8 cellular contexts compared by ENCODE assay signal in genomic region chr7:101126651-101127459, GRCh38. TPM values are rescaled to one million over a fixed set of nuclear protein-coding genes. Genes with fewer than 3 reads are reported as not detected.
DNase-seq lines count a peak whose midpoint lies in the region; ATAC-seq and TF ChIP-seq lines count a peak whose summit lies in the region.

Gene SERPINE1, plus strand, starts transcription at chr7:101127104. Its CDS starts 1,290 bp downstream, at chr7:101128394.

- H3K9ac ChIP-seq in HUES64 (ENCODE audit: low read depth, low read length), result peak within 1 kb of the TSS; percentile 4; the same call in 1 of the 2 replicates

- H3K27ac ChIP-seq in HUES64 (ENCODE audit: low read depth, low read length) (peak within 1 kb of the TSS; percentile 41; the same call in 1 of the 2 replicates), coronary artery (peak within 1 kb of the TSS; percentile 82 to 92)

- no peaks in the 10 kb centered on the region for H3K9me3 ChIP-seq in HUES64 (ENCODE audit: insufficient read depth, low read depth, low read length)

- peaks cover 27% of the 10 kb centered on the region for H3K4me1 ChIP-seq in HUES64 (ENCODE audit: insufficient read depth, low read length)

- peaks cover 0 to under 1% (median 0%) of the 10 kb centered on the region in 7 donors for H3K9me3 Mint-ChIP-seq in CD14-positive monocyte

- DNase-seq in CD14-positive monocyte (ENCODE audit: low spot score) (peak; percentile 80), coronary artery (ENCODE audit: low spot score) (peak; percentile 96), left lobe of liver (ENCODE audit: low spot score) (peak; percentile 96)
- DNase-seq in stimulated activated CD8-positive, alpha-beta memory T cell treated with anti-CD3 and anti-CD28 coated beads, Interleukin-12 subunit alpha, Interleukin-12 subunit beta, amount 100 ng/mL, for 1 hour (ENCODE audit: low read depth), result peak; percentile 29

- peak within 1 kb of the TSS; percentile 24 to 84 for H3K4me3 Mint-ChIP-seq in CD14-positive monocyte

- H3K4me3 ChIP-seq in HUES64 (ENCODE audit: low read length) (peak within 1 kb of the TSS; percentile 47), WI38 (ENCODE audit: low read depth, low read length) (peak within 1 kb of the TSS; percentile 95), coronary artery (peak within 1 kb of the TSS; percentile 70)

- peaks cover 32 to 73% (median 54%) of the 10 kb centered on the region in 3 donors for H3K27me3 Mint-ChIP-seq in CD14-positive monocyte (ENCODE audit: low read depth in 3 of 3)

- peaks cover 0 to 2% of the 10 kb centered on the region in 2 donors for H3K36me3 Mint-ChIP-seq in CD14-positive monocyte

- TF ChIP-seq CTCF in CD14-positive monocyte (IDR thresholded peaks at IDR 0.05) (peak; percentile 10), WI38 (IDR thresholded peaks at IDR 0.05; ENCODE audit: low read depth, low read length) (peak; percentile 24; the same call in 1 of the 2 replicates), coronary artery (IDR thresholded peaks at IDR 0.05) (no peak)

- H3K4me1 Mint-ChIP-seq in CD14-positive monocyte, result peaks cover 38% of the 10 kb centered on the region

- no peaks in the 10 kb centered on the region for H3K27me3 ChIP-seq in HUES64 (ENCODE audit: insufficient read depth, low read length)

- H3K27ac Mint-ChIP-seq in CD14-positive monocyte, result peak within 1 kb of the TSS in 4 of 7 donors; percentile 0 to 62 (median 34)

- 16% methylated on average over 22 of the region's 22 CpGs for WGBS in HUES64

- peak; percentile 64 for ATAC-seq in GM19035 (IDR thresholded peaks at IDR 0.05; ENCODE audit: unreplicated experiment)
- peak; percentile 79 for ATAC-seq in left lobe of liver
- no peak for ATAC-seq in HG02938 (IDR thresholded peaks at IDR 0.05; ENCODE audit: unreplicated experiment)

- H3K36me3 ChIP-seq in HUES64 (ENCODE audit: insufficient read depth, low read length), result peaks cover 8% of the 10 kb centered on the region; the same call in 1 of the 2 replicates

- intact Hi-C loops in CD14-positive monocyte (cut with micrococcal nuclease), result no loop called here

RNA-seq across cellular contexts. Expression of gene SERPINE1, which starts in this region (rescaled TPM):
- polyA plus RNA-seq in CD14-positive monocyte, result under 1 TPM; 0.07 to 0.16 TPM
- 5.2 TPM for polyA plus RNA-seq in HUES64 (2013, experiment 1 of 2)
- 6.8 TPM for polyA plus RNA-seq in HUES64 (2013, experiment 2 of 2)
- total RNA-seq in left lobe of liver, result 27.5 TPM

Comparison
In these comparisons a context has a peak if more than half of its experiments do, and no peak if none do; other contexts are left out.
1. Peak in DNase-seq in CD14-positive monocyte; RNA of the gene not detected or under 1 TPM.
2. DNase-seq: peak in every context shown above with its lines; median percentile 96 in coronary artery; 96 in left lobe of liver; 80 in CD14-positive monocyte; 29 in stimulated activated CD8-positive, alpha-beta memory T cell treated with anti-CD3 and anti-CD28 coated beads, Interleukin-12 subunit alpha, Interleukin-12 subunit beta, amount 100 ng/mL, for 1 hour.